ENCODE assay signal across 8 cellular contexts in genomic region chr1:1232801-1233566, GRCh38. TPM values are rescaled to one million over a fixed set of nuclear protein-coding genes. Genes with fewer than 3 reads are reported as not detected.
DNase-seq lines count a peak whose midpoint lies in the region; ATAC-seq and TF ChIP-seq lines count a peak whose summit lies in the region.

No MANE protein-coding gene starts in this region.

- H3K9me3 ChIP-seq in CD4-positive, alpha-beta T cell (ENCODE audit: control insufficient read depth, low read length) = no peaks in the 10 kb centered on the region
- no peaks in the 10 kb centered on the region for H3K9me3 ChIP-seq in Karpas-422 (ENCODE audit: low read length)
- H3K9me3 ChIP-seq in neutrophil = no peaks in the 10 kb centered on the region
- H3K9me3 ChIP-seq in effector memory CD4-positive, alpha-beta T cell (ENCODE audit: control insufficient read depth, low read length) = no peaks in the 10 kb centered on the region

- peak overlapping the region; percentile 84 for H3K4me3 Mint-ChIP-seq in CD4-positive, alpha-beta T cell

- no peak overlapping the region for H2AFZ ChIP-seq in Karpas-422 (ENCODE audit: low read length)

- no peak for TF ChIP-seq CTCF in CD4-positive, alpha-beta T cell (IDR thresholded peaks at IDR 0.05)
- TF ChIP-seq CTCF in coronary artery (IDR thresholded peaks at IDR 0.05) = no peak
- TF ChIP-seq CTCF in neutrophil (IDR thresholded peaks at IDR 0.05) = no peak

- peaks cover 6% of the 10 kb centered on the region; the same call in 1 of the 2 replicates for H3K36me3 ChIP-seq in Karpas-422 (ENCODE audit: insufficient read depth, low read length)
- H3K36me3 ChIP-seq in neutrophil = peaks cover 12% of the 10 kb centered on the region
- H3K36me3 ChIP-seq in effector memory CD4-positive, alpha-beta T cell (ENCODE audit: control insufficient read depth, insufficient read depth, low read length) = peaks cover 23% of the 10 kb centered on the region

- H3K27ac Mint-ChIP-seq in CD4-positive, alpha-beta T cell = peak overlapping the region; percentile 77

- H3K27me3 ChIP-seq in CD4-positive, alpha-beta T cell (ENCODE audit: control insufficient read depth, insufficient read depth, low read length) = no peaks in the 10 kb centered on the region
- H3K27me3 ChIP-seq in Karpas-422 (ENCODE audit: low read length) = no peaks in the 10 kb centered on the region
- peaks cover 13% of the 10 kb centered on the region for H3K27me3 ChIP-seq in neutrophil
- H3K27me3 ChIP-seq in effector memory CD4-positive, alpha-beta T cell (replicated peaks; ENCODE audit: control insufficient read depth, insufficient read depth, low read length, poor library complexity, severe bottlenecking) = no peaks in the 10 kb centered on the region

- no peak for ATAC-seq in CD4-positive, alpha-beta T cell (ENCODE audit: poor library complexity)

- H3K4me3 ChIP-seq in Karpas-422 (ENCODE audit: low read length) = peak overlapping the region; percentile 57; the same call in 1 of the 2 replicates
- peak overlapping the region; percentile 90 for H3K4me3 ChIP-seq in coronary artery
- peak overlapping the region in 1 of 2 experiments; percentile 64 for H3K4me3 ChIP-seq in neutrophil (ENCODE audit: low read depth in 1 of 2, low read length in 1 of 2)
- no peak overlapping the region for H3K4me3 ChIP-seq in effector memory CD4-positive, alpha-beta T cell (ENCODE audit: insufficient read depth, low read depth, low read length, poor library complexity, severe bottlenecking)

- peaks cover 31% of the 10 kb centered on the region for H3K36me3 Mint-ChIP-seq in CD4-positive, alpha-beta T cell (ENCODE audit: low read depth)

- DNase-seq in CD4-positive, alpha-beta T cell = no peak
- DNase-seq in Karpas-422 = no peak
- DNase-seq in coronary artery (ENCODE audit: low spot score) = no peak
- DNase-seq in activated CD8-positive, alpha-beta memory T cell treated with anti-CD3 and anti-CD28 coated beads, Interleukin-2, amount 50 U/mL, for 48 hours = no peak
- DNase-seq in NCI-H2227 (lab: John Stamatoyannopoulos, UW; ENCODE audit: unreplicated experiment) = no peak
- DNase-seq in effector memory CD4-positive, alpha-beta T cell = no peak
- no peak for DNase-seq in NAMALWA (ENCODE audit: low spot score)

- POLR2A ChIA-PET in CD4-positive, alpha-beta T cell (lab: Charles Lee) = interaction anchor here (2.5 kb wide), 1 partner anchor 25 kb away, joined by 9 read pairs; no protein-coding TSS in a partner anchor

- H3K79me2 ChIP-seq in Karpas-422 (ENCODE audit: low read length) = peaks cover 43% of the 10 kb centered on the region

- no peaks in the 10 kb centered on the region for H3K9me3 Mint-ChIP-seq in CD4-positive, alpha-beta T cell

- H3K4me1 ChIP-seq in Karpas-422 (ENCODE audit: low read length) = peaks cover 21% of the 10 kb centered on the region
- H3K4me1 ChIP-seq in neutrophil (ENCODE audit: control insufficient read depth in 1 of 2, insufficient read depth in 1 of 2, low read depth in 1 of 2, low read length in 1 of 2) = peaks cover 22 to 27% of the 10 kb centered on the region in 2 experiments
- peaks cover 30% of the 10 kb centered on the region for H3K4me1 ChIP-seq in effector memory CD4-positive, alpha-beta T cell (ENCODE audit: control insufficient read depth, insufficient read depth, low read length, poor library complexity, severe bottlenecking)

- H4K20me1 ChIP-seq in Karpas-422 (ENCODE audit: insufficient read depth, low read depth, low read length) = peaks cover 22% of the 10 kb centered on the region; the same call in 1 of the 2 replicates

- intact Hi-C loops in CD4-positive, alpha-beta T cell (cut with DNase I, micrococcal nuclease) = loop anchor here in 1 of 2 experiments (1.0 kb wide), 2 partner anchors 117 to 174 kb away; partner anchors contain the start of genes C1orf159 and MRPL20

- peaks cover 23% of the 10 kb centered on the region for H3K4me1 Mint-ChIP-seq in CD4-positive, alpha-beta T cell (ENCODE audit: low read depth)

- H3K9ac ChIP-seq in Karpas-422 (ENCODE audit: low read length) = peak overlapping the region; percentile 66

- H3K27ac ChIP-seq in CD4-positive, alpha-beta T cell (ENCODE audit: low read depth, low read length) = no peak overlapping the region
- H3K27ac ChIP-seq in Karpas-422 (ENCODE audit: low read length) = no peak overlapping the region
- no peak overlapping the region for H3K27ac ChIP-seq in coronary artery
- peak overlapping the region; percentile 58 for H3K27ac ChIP-seq in neutrophil
- no peak overlapping the region for H3K27ac ChIP-seq in effector memory CD4-positive, alpha-beta T cell (ENCODE audit: insufficient read depth, low read length, poor library complexity, severe bottlenecking)

- H3K9me2 ChIP-seq in Karpas-422 (replicated peaks; ENCODE audit: insufficient read depth, low read length) = no peaks in the 10 kb centered on the region

- peak overlapping the region; percentile 29 for H3K4me2 ChIP-seq in Karpas-422 (ENCODE audit: low read depth, low read length, poor library complexity, severe bottlenecking)

- CTCF ChIA-PET in CD4-positive, alpha-beta T cell (lab: Charles Lee) = no interaction called here

- H3K27me3 Mint-ChIP-seq in CD4-positive, alpha-beta T cell = no peaks in the 10 kb centered on the region

RNA-seq across cellular contexts. Expression of gene B3GALT6, which starts 0.9 kb away (rescaled TPM):
- 1 to 10 TPM; 4.9 to 5.1 TPM for total RNA-seq in CD4-positive, alpha-beta T cell
- 8.6 and 17.7 TPM in 2 replicates for total RNA-seq in Karpas-422 (2014; rRNA removed; shearing (Covaris generic); ENCODE audit: low replicate concordance)

RNA-seq across cellular contexts. Expression of gene SDF4, which starts 1.2 kb away (rescaled TPM):
- total RNA-seq in CD4-positive, alpha-beta T cell = 10 to 100 TPM; 66.3 to 71.0 TPM
- total RNA-seq in Karpas-422 (2014; rRNA removed; shearing (Covaris generic); ENCODE audit: low replicate concordance) = 25.6 and 42.0 TPM in 2 replicates

RNA-seq across cellular contexts. Expression of gene C1QTNF12, which starts 13.5 kb away (rescaled TPM):
- 1 to 10 TPM; 3.4 to 4.8 TPM for total RNA-seq in CD4-positive, alpha-beta T cell
- 2.2 and 2.5 TPM in 2 replicates for total RNA-seq in Karpas-422 (2014; rRNA removed; shearing (Covaris generic); ENCODE audit: low replicate concordance)

RNA-seq across cellular contexts. Expression of gene TNFRSF4, which starts 19.0 kb away (rescaled TPM):
- 10 to 100 TPM; 27.6 to 28.6 TPM for total RNA-seq in CD4-positive, alpha-beta T cell
- not detected in 2 replicates for total RNA-seq in Karpas-422 (2014; rRNA removed; shearing (Covaris generic); ENCODE audit: low replicate concordance)

RNA-seq across cellular contexts. Expression of gene TNFRSF18, which starts 26.6 kb away (rescaled TPM):
- 10 to 100 TPM; 14.8 to 17.8 TPM for total RNA-seq in CD4-positive, alpha-beta T cell
- total RNA-seq in Karpas-422 (2014; rRNA removed; shearing (Covaris generic); ENCODE audit: low replicate concordance) = 0.30 and 0.90 TPM in 2 replicates
